Comparison of ENCODE assay signal across 15 cellular contexts in the genomic region with DNA sequence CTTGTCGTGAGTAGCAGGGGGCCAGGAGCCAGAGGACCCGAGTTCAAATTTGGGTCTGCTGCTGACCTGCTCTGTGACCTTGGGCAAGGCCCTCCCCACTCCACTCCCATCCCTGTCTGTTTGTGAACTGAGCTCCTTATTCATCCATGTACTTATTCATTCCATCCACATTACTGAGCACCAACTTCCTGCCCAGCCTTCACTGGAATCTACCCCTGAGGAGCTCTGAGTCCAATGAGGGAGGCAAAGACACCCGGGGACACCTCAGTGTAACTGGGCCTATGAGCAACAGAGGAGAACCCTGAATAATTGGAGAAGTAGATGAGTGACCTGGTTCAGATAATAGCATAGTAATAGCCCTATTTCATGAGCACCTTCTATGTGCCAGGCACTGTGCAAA.
A peak's percentile ranks its signal among the peaks of the same experiment; 100 is the strongest.
DNase-seq lines count a peak whose midpoint lies in the region; ATAC-seq and TF ChIP-seq lines count a peak whose summit lies in the region.
"Had no signal": no experiment of that assay in that cellular context is flagged by ENCODE, and none has a peak within 500 bp of the region (broad histone marks: within the 10 kb centered on the region; RNA-seq: fewer than 3 reads in every experiment).

No MANE protein-coding gene starts in this region.

- no peak for TF ChIP-seq CTCF in AG04449 (IDR thresholded peaks at IDR 0.05; ENCODE audit: insufficient read depth, low read length, missing control alignments)

- ATAC-seq in GM18909 (IDR thresholded peaks at IDR 0.05; ENCODE audit: poor library complexity, unreplicated experiment) (no peak), HG02763 (IDR thresholded peaks at IDR 0.05; ENCODE audit: unreplicated experiment) (no peak)

- no peak overlapping the region for H3K4me3 ChIP-seq in AG04449 (ENCODE audit: low read depth, low read length)
- H3K4me3 ChIP-seq: SK-N-MC, smooth muscle cell had no signal

- CTCF ChIA-PET in AG04449 (lab: Yijun Ruan, JAX) = interaction anchor here (1.1 to 17.8 kb wide), 8 partner anchors 9 to 61 kb away, joined by 3 to 656 read pairs (median 14); a partner anchor contains a TSS

- POLR2A ChIA-PET in AG04449 (lab: Yijun Ruan, JAX) = interaction anchor here (0.6 kb wide), 1 partner anchor 35 kb away, joined by 3 read pairs; no protein-coding TSS in a partner anchor

- DNase-seq in AG04449 (ENCODE audit: low read depth, low spot score) (peak; percentile 56), HS-27A (ENCODE audit: low read depth) (peak; percentile 24), amniotic epithelial cell (ENCODE audit: low read depth) (peak; percentile 37), foreskin melanocyte (peak; percentile 45)
- no peak for DNase-seq in stimulated activated CD4-positive, alpha-beta T cell treated with anti-CD3 and anti-CD28 coated beads, Interleukin-4, amount 100 ng/mL, for 4 hours
- no peak for DNase-seq in stimulated activated CD4-positive, alpha-beta T cell treated with anti-CD3 and anti-CD28 coated beads, Interleukin-15, amount 100 ng/mL, for 24 hours
- DNase-seq: activated naive CD4-positive, alpha-beta T cell treated with anti-CD3 and anti-CD28 coated beads, Interleukin-2, amount 50 U/mL, for 16 hours; NCI-H1048; NCI-H2171 treated with DMSO at 0.1 percent for 48 hours; NK-92 treated with Interleukin-12 subunit alpha and Interleukin-12 subunit beta, amount 100 ng/mL, for 24 hours; WERI-Rb-1 had no signal

Comparison
In these comparisons a context has a peak if more than half of its experiments do, and no peak if none do; other contexts are left out.
1. DNase-seq: peak in AG04449 (single experiment), HS-27A (single experiment), amniotic epithelial cell (single experiment) and foreskin melanocyte (single experiment); none in stimulated activated CD4-positive, alpha-beta T cell treated with anti-CD3 and anti-CD28 coated beads, Interleukin-4, amount 100 ng/mL, for 4 hours (0 of 2) and stimulated activated CD4-positive, alpha-beta T cell treated with anti-CD3 and anti-CD28 coated beads, Interleukin-15, amount 100 ng/mL, for 24 hours (single experiment).